23 cellular contexts compared by ENCODE assay signal in the genomic region with DNA sequence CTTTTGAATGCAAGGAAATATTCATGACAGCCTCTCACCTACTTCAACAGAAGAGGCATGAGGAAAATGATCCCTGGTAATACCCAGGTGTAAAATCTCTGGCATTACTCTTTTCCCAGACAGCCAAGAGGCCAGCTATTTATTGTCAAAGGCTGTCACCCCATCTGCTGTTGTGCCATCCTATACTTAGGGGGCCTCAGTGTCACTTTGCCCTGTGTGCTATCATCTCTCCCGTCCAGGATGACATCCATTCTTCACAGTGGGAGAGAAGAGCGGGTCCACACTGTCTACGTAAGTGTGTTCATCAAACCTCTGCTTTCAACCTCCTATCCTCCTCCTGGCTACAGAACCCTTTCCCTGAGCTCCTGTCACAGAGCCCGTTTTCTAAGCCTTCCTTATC.
"Had no signal": no experiment of that assay in that cellular context is flagged by ENCODE, and none has a peak within 500 bp of the region (broad histone marks: within the 10 kb centered on the region; RNA-seq: fewer than 3 reads in every experiment).

No MANE protein-coding gene starts in this region.

- H3K4me3 ChIP-seq: breast epithelium, coronary artery, esophagus squamous epithelium, heart right ventricle, lower lobe of right lung, ovary, prostate gland, thoracic aorta, upper lobe of right lung had no signal

- H3K4me1 ChIP-seq: breast epithelium, prostate gland had no signal

- H3K27me3 Mint-ChIP-seq: activated CD4-positive, alpha-beta memory T cell treated with anti-CD3 and anti-CD28 coated beads, Interleukin-2, amount 10 ng/mL, durations not matched to agents 7 days and 5 days; activated naive CD8-positive, alpha-beta T cell treated with anti-CD3 and anti-CD28 coated beads, Interleukin-2, amount 10 ng/mL, durations not matched to agents 7 days and 5 days; central memory CD8-positive, alpha-beta T cell; T-helper 17 cell had no signal

- H3K4me1 Mint-ChIP-seq: activated CD4-positive, alpha-beta memory T cell treated with anti-CD3 and anti-CD28 coated beads, Interleukin-2, amount 10 ng/mL, durations not matched to agents 7 days and 5 days; activated naive CD8-positive, alpha-beta T cell treated with anti-CD3 and anti-CD28 coated beads, Interleukin-2, amount 10 ng/mL, durations not matched to agents 7 days and 5 days; central memory CD8-positive, alpha-beta T cell; naive thymus-derived CD8-positive, alpha-beta T cell; T-helper 17 cell had no signal

- H3K9me3 ChIP-seq: breast epithelium, esophagus squamous epithelium, heart right ventricle, lower lobe of right lung, ovary, prostate gland, thoracic aorta, upper lobe of right lung had no signal

- H3K4me3 Mint-ChIP-seq: activated CD4-positive, alpha-beta memory T cell treated with anti-CD3 and anti-CD28 coated beads, Interleukin-2, amount 10 ng/mL, durations not matched to agents 7 days and 5 days; activated naive CD4-positive, alpha-beta T cell treated with anti-CD3 and anti-CD28 coated beads for 36 hours; activated naive CD8-positive, alpha-beta T cell treated with anti-CD3 and anti-CD28 coated beads, Interleukin-2, amount 10 ng/mL, durations not matched to agents 7 days and 5 days; activated T-cell treated with anti-CD3 and anti-CD28 coated beads, Interleukin-2, amount 50 U/mL, for 72 hours; central memory CD8-positive, alpha-beta T cell; naive thymus-derived CD8-positive, alpha-beta T cell; T-helper 17 cell had no signal

- H3K36me3 ChIP-seq: breast epithelium, esophagus squamous epithelium, heart right ventricle, lower lobe of right lung, ovary, prostate gland, thoracic aorta, upper lobe of right lung had no signal

- H3K27ac Mint-ChIP-seq: activated CD4-positive, alpha-beta memory T cell treated with anti-CD3 and anti-CD28 coated beads, Interleukin-2, amount 10 ng/mL, durations not matched to agents 7 days and 5 days; activated naive CD4-positive, alpha-beta T cell treated with anti-CD3 and anti-CD28 coated beads for 36 hours; activated naive CD8-positive, alpha-beta T cell treated with anti-CD3 and anti-CD28 coated beads, Interleukin-2, amount 10 ng/mL, durations not matched to agents 7 days and 5 days; activated T-cell treated with anti-CD3 and anti-CD28 coated beads, Interleukin-2, amount 50 U/mL, for 72 hours; naive thymus-derived CD8-positive, alpha-beta T cell; T-helper 17 cell had no signal

- H3K36me3 Mint-ChIP-seq: activated naive CD8-positive, alpha-beta T cell treated with anti-CD3 and anti-CD28 coated beads, Interleukin-2, amount 10 ng/mL, durations not matched to agents 7 days and 5 days; naive thymus-derived CD8-positive, alpha-beta T cell had no signal

- H3K27ac ChIP-seq: breast epithelium, coronary artery, esophagus squamous epithelium, heart right ventricle, lower lobe of right lung, ovary, prostate gland, thoracic aorta, upper lobe of right lung had no signal

- DNase-seq: activated CD4-positive, alpha-beta memory T cell treated with anti-CD3 and anti-CD28 coated beads, Interleukin-2, amount 10 ng/mL, durations not matched to agents 7 days and 5 days; activated CD4-positive, alpha-beta T cell treated with anti-CD3 and anti-CD28 coated beads for 48 hours; activated CD4-positive, CD25-positive, alpha-beta regulatory T cell; activated effector memory CD4-positive, alpha-beta T cell treated with Interleukin-2 at 50 U/mL for 16 hours; activated naive CD4-positive, alpha-beta T cell treated with anti-CD3 and anti-CD28 coated beads for 36 hours; activated naive CD8-positive, alpha-beta T cell treated with anti-CD3 and anti-CD28 coated beads, Interleukin-2, amount 10 ng/mL, durations not matched to agents 7 days and 5 days; activated T-cell treated with anti-CD3 and anti-CD28 coated beads, Interleukin-2, amount 50 U/mL, for 72 hours; amniotic stem cell; esophagus squamous epithelium; heart right ventricle; left colon; lower lobe of right lung; naive thymus-derived CD8-positive, alpha-beta T cell; ovary; stimulated activated CD4-positive, alpha-beta T cell treated with anti-CD3 and anti-CD28 coated beads, Interleukin-4, amount 100 ng/mL, for 1 hour; stimulated activated naive CD4-positive, alpha-beta T cell treated with Interleukin-2 at 50 U/mL for 16 hours; T-helper 17 cell; upper lobe of right lung had no signal

- H3K27me3 ChIP-seq: breast epithelium, esophagus squamous epithelium, heart right ventricle, ovary, upper lobe of right lung had no signal

- H3K9me3 Mint-ChIP-seq: activated CD4-positive, alpha-beta memory T cell treated with anti-CD3 and anti-CD28 coated beads, Interleukin-2, amount 10 ng/mL, durations not matched to agents 7 days and 5 days; activated naive CD4-positive, alpha-beta T cell treated with anti-CD3 and anti-CD28 coated beads for 36 hours; activated naive CD8-positive, alpha-beta T cell treated with anti-CD3 and anti-CD28 coated beads, Interleukin-2, amount 10 ng/mL, durations not matched to agents 7 days and 5 days; activated T-cell treated with anti-CD3 and anti-CD28 coated beads, Interleukin-2, amount 50 U/mL, for 72 hours; central memory CD8-positive, alpha-beta T cell had no signal
